ENCODE assay signal across 1 cellular context in genomic region chr17:48544356-48545021, GRCh38.
TF ChIP-seq lines count a peak whose summit lies in the region.

No MANE protein-coding gene starts in this region.

TF ChIP-seq in HEK293, 187 proteins besides CTCF, POLR2A, EP300 and RAD21 (continued from another document):
- TF ChIP-seq ZNF398 (tag by site-specific recombination; IDR thresholded peaks at IDR 0.05) (peak; percentile 77), ZNF10 (tag by site-specific recombination; IDR thresholded peaks at IDR 0.05) (peak; percentile 57; the same call in 1 of the 2 replicates), ZNF501 (tag by site-specific recombination; IDR thresholded peaks at IDR 0.05) (0 out of 2 replicates have a peak, but pooled peaks have one; percentile 25)
- TF ChIP-seq, protein P1, sequence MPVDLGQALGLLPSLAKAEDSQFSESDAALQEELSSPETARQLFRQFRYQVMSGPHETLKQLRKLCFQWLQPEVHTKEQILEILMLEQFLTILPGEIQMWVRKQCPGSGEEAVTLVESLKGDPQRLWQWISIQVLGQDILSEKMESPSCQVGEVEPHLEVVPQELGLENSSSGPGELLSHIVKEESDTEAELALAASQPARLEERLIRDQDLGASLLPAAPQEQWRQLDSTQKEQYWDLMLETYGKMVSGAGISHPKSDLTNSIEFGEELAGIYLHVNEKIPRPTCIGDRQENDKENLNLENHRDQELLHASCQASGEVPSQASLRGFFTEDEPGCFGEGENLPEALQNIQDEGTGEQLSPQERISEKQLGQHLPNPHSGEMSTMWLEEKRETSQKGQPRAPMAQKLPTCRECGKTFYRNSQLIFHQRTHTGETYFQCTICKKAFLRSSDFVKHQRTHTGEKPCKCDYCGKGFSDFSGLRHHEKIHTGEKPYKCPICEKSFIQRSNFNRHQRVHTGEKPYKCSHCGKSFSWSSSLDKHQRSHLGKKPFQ (tag by site-specific recombination; IDR thresholded peaks at IDR 0.05) = 0 out of 2 replicates have a peak, but pooled peaks have one; percentile 16
